1 cellular context compared by ENCODE assay signal in the genomic region with DNA sequence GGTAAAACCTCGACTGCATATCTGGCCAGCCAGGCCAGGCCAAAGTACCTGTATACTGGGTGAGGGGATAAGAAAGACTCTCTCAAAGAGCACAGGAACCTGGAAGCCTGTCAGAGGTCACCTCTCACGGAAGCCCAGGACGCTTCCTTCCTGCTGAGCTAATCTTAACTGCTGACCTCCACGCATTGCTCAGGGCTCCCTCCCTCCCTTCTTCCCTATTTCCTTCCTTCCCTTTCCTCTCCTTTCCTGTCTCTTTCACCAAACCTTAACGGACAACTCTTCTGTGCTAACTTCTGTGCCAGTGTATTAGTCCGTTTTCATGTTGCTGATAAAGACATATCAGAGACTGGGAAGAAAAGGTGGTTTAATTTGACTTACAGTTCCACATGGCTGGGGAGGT.
TF ChIP-seq lines count a peak whose summit lies in the region.

No MANE protein-coding gene starts in this region.

TF ChIP-seq in HepG2, 621 proteins besides CTCF, POLR2A, EP300 and RAD21:
- TF ChIP-seq ZFP36L1 (CRISPR knock-in tag; IDR thresholded peaks at IDR 0.05), result no peak
